Comparison of ENCODE assay signal across 23 cellular contexts in the genomic region with DNA sequence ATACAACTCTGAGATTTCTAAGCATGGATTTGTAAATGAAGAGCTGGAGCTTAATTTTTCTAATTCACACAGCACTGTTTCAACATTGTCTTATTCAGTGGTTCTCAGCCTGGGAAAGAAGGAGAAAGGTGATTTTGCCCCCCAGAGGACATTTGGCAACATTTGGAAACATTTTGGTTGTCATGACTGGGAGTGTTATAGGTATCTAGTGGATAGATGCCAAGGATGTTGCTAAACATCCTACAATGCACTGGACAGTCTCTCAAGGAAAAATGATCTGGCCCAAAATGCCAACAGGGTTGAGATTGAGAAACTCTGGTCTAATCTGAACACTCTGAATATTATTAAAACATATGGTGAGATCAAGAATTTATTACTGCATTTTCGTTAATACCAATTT. TPM values are rescaled to one million over a fixed set of nuclear protein-coding genes. Genes with fewer than 3 reads are reported as not detected.
DNase-seq lines count a peak whose midpoint lies in the region; ATAC-seq and TF ChIP-seq lines count a peak whose summit lies in the region.
"Had no signal": no experiment of that assay in that cellular context is flagged by ENCODE, and none has a peak within 500 bp of the region (broad histone marks: within the 10 kb centered on the region; RNA-seq: fewer than 3 reads in every experiment).

No MANE protein-coding gene starts in this region.

- no peaks in the 10 kb centered on the region for H3K36me3 Mint-ChIP-seq in activated T-helper 1 cell treated with anti-CD3 and anti-CD28 coated beads, Interleukin-12 subunit alpha, Interleukin-12 subunit beta, Interleukin-2, Interleukin-4 antibody, amounts not matched to agents 30 ng/mL and 10 ng/mL and 1 ng/mL, durations not matched to agents 14 hours and 24 hours and 36 hours (ENCODE audit: low read depth)

- H3K27me3 ChIP-seq in stomach smooth muscle (ENCODE audit: control insufficient read depth in 1 of 2, insufficient read depth in 2 of 2, low read length in 2 of 2): no peaks in the 10 kb centered on the region
- H3K27me3 ChIP-seq: BLaER1 had no signal

- H3K9ac ChIP-seq in stomach smooth muscle (ENCODE audit: low read length in 2 of 2): no peak overlapping the region
- H3K9ac ChIP-seq: BLaER1, KMS-11 had no signal

- intact Hi-C loops in activated T-helper 1 cell treated with anti-CD3 and anti-CD28 coated beads, Interleukin-12 subunit alpha, Interleukin-12 subunit beta, Interleukin-2, Interleukin-4 antibody, amounts not matched to agents 30 ng/mL and 10 ng/mL and 1 ng/mL, durations not matched to agents 14 hours and 24 hours and 36 hours (cut with micrococcal nuclease): no loop called here

- H3K9me3 ChIP-seq in HEK293 (ENCODE audit: control insufficient read depth, insufficient read depth, low read depth, low read length) (no peaks in the 10 kb centered on the region), stomach smooth muscle (ENCODE audit: control insufficient read depth in 2 of 2, low read length in 2 of 2) (no peaks in the 10 kb centered on the region)
- H3K9me3 ChIP-seq: prostate gland, spleen had no signal

- H3K27ac Mint-ChIP-seq in activated T-helper 1 cell treated with anti-CD3 and anti-CD28 coated beads, Interleukin-12 subunit alpha, Interleukin-12 subunit beta, Interleukin-2, Interleukin-4 antibody, amounts not matched to agents 30 ng/mL and 10 ng/mL and 1 ng/mL, durations not matched to agents 14 hours and 24 hours and 36 hours: no peak overlapping the region

- no peaks in the 10 kb centered on the region for H3K9me3 Mint-ChIP-seq in activated T-helper 1 cell treated with anti-CD3 and anti-CD28 coated beads, Interleukin-12 subunit alpha, Interleukin-12 subunit beta, Interleukin-2, Interleukin-4 antibody, amounts not matched to agents 30 ng/mL and 10 ng/mL and 1 ng/mL, durations not matched to agents 14 hours and 24 hours and 36 hours

- peaks cover 41% of the 10 kb centered on the region for H3K27me3 Mint-ChIP-seq in activated T-helper 1 cell treated with anti-CD3 and anti-CD28 coated beads, Interleukin-12 subunit alpha, Interleukin-12 subunit beta, Interleukin-2, Interleukin-4 antibody, amounts not matched to agents 30 ng/mL and 10 ng/mL and 1 ng/mL, durations not matched to agents 14 hours and 24 hours and 36 hours (ENCODE audit: insufficient read depth)

- ATAC-seq in HG02763 (IDR thresholded peaks at IDR 0.05; ENCODE audit: unreplicated experiment): no peak
- ATAC-seq: GM12878 had no signal

- H3K4me1 ChIP-seq in HEK293 (ENCODE audit: control insufficient read depth, insufficient read depth, low read length) (no peaks in the 10 kb centered on the region), stomach smooth muscle (ENCODE audit: control insufficient read depth, insufficient read depth, low read length) (peaks cover 11% of the 10 kb centered on the region)
- H3K4me1 ChIP-seq: BLaER1, prostate gland had no signal

- DNase-seq in RPMI7951 (ENCODE audit: low read depth): peak; percentile 44
- peak; percentile 83 for DNase-seq in fibroblast of mammary gland (ENCODE audit: low read depth)
- no peak for DNase-seq in activated T-cell treated with anti-CD3 and anti-CD28 coated beads for 4 hours
- no peak for DNase-seq in activated T-helper 1 cell treated with anti-CD3 and anti-CD28 coated beads, Interleukin-12 subunit alpha, Interleukin-12 subunit beta, Interleukin-2, Interleukin-4 antibody, amounts not matched to agents 30 ng/mL and 10 ng/mL and 1 ng/mL, durations not matched to agents 14 hours and 24 hours and 36 hours (ENCODE audit: low spot score)
- no peak for DNase-seq in GF-D8 (lab: John Stamatoyannopoulos, UW)
- DNase-seq: activated CD4-positive, alpha-beta T cell treated with anti-CD3 and anti-CD28 coated beads for 48 hours; activated CD8-positive, alpha-beta memory T cell treated with anti-CD3 and anti-CD28 coated beads, Interleukin-2, amount 50 U/mL, for 4 hours; activated naive CD4-positive, alpha-beta T cell; HCEC 1CT; islet precursor cell; NCI-H1092 treated with DMSO at 0.1 percent for 48 hours; NCI-H2107; NCI-H526 treated with DMSO at 0.1 percent for 48 hours; spleen; stimulated activated CD8-positive, alpha-beta memory T cell treated with anti-CD3 and anti-CD28 coated beads, Interleukin-4, amount 100 ng/mL, for 48 hours had no signal

- peaks cover 8% of the 10 kb centered on the region for H3K4me1 Mint-ChIP-seq in activated T-helper 1 cell treated with anti-CD3 and anti-CD28 coated beads, Interleukin-12 subunit alpha, Interleukin-12 subunit beta, Interleukin-2, Interleukin-4 antibody, amounts not matched to agents 30 ng/mL and 10 ng/mL and 1 ng/mL, durations not matched to agents 14 hours and 24 hours and 36 hours (ENCODE audit: low read depth)

- no peak overlapping the region for H3K4me3 ChIP-seq in HEK293 (ENCODE audit: low read depth, low read length)
- H3K4me3 ChIP-seq in fibroblast of mammary gland (ENCODE audit: control insufficient read depth, low read depth, low read length): no peak overlapping the region
- no peak overlapping the region for H3K4me3 ChIP-seq in stomach smooth muscle (ENCODE audit: low read length in 2 of 2)
- H3K4me3 ChIP-seq: BLaER1, GM12878, prostate gland, spleen had no signal

- CTCF ChIA-PET in HEK293 (lab: Yijun Ruan, JAX): no interaction called here

- peak; percentile 17; the same call in 1 of the 2 replicates for TF ChIP-seq CTCF in HEK293 (tag by site-specific recombination; IDR thresholded peaks at IDR 0.05)
- TF ChIP-seq CTCF in fibroblast of mammary gland (conservative IDR thresholded peaks at IDR 0.05; ENCODE audit: control insufficient read depth, insufficient read depth, low read depth, low read length): no peak

- no peaks in the 10 kb centered on the region for H3K36me3 ChIP-seq in HEK293 (ENCODE audit: control insufficient read depth in 2 of 2, insufficient read depth in 1 of 2, low read length in 2 of 2)
- no peaks in the 10 kb centered on the region for H3K36me3 ChIP-seq in stomach smooth muscle (ENCODE audit: control insufficient read depth in 2 of 2, insufficient read depth in 2 of 2, low read length in 2 of 2)
- H3K36me3 ChIP-seq: BLaER1, prostate gland, spleen had no signal

- POLR2A ChIA-PET in HEK293 (lab: Yijun Ruan, JAX): no interaction called here

- H3K4me3 Mint-ChIP-seq in activated T-helper 1 cell treated with anti-CD3 and anti-CD28 coated beads, Interleukin-12 subunit alpha, Interleukin-12 subunit beta, Interleukin-2, Interleukin-4 antibody, amounts not matched to agents 30 ng/mL and 10 ng/mL and 1 ng/mL, durations not matched to agents 14 hours and 24 hours and 36 hours: no peak overlapping the region

- H3K27ac ChIP-seq in HEK293 (ENCODE audit: extremely low read depth, low read depth, low read length) (no peak overlapping the region), stomach smooth muscle (ENCODE audit: low read length) (peak overlapping the region; percentile 32)
- H3K27ac ChIP-seq: BLaER1, KMS-11, prostate gland, spleen had no signal

TF ChIP-seq in HEK293, 187 proteins besides CTCF, POLR2A, EP300 and RAD21:
- TF ChIP-seq ZNF548 (tag by site-specific recombination; IDR thresholded peaks at IDR 0.05) (no peak), RBAK (tag by site-specific recombination; IDR thresholded peaks at IDR 0.05) (no peak), ZNF654 (tag by site-specific recombination; IDR thresholded peaks at IDR 0.05; ENCODE audit: low read depth) (peak; percentile 2; the same call in 1 of the 2 replicates)

RNA-seq across cellular contexts. Expression of gene CAV2, which starts 3.8 kb away (rescaled TPM):
- total RNA-seq in RPMI7951 (2014; rRNA removed; shearing (Covaris generic)): 74.9 and 109 TPM in 2 replicates
- total RNA-seq in activated T-helper 1 cell treated with anti-CD3 and anti-CD28 coated beads, Interleukin-12 subunit alpha, Interleukin-12 subunit beta, Interleukin-2, Interleukin-4 antibody, amounts not matched to agents 30 ng/mL and 10 ng/mL and 1 ng/mL, durations not matched to agents 14 hours and 24 hours and 36 hours: not detected in 2 replicates
- total RNA-seq: OCI-LY7 had no signal

RNA-seq across cellular contexts. Expression of gene CAV1, which starts 29.1 kb away (rescaled TPM):
- 250 and 313 TPM in 2 replicates for total RNA-seq in RPMI7951 (2014; rRNA removed; shearing (Covaris generic))
- total RNA-seq in activated T-helper 1 cell treated with anti-CD3 and anti-CD28 coated beads, Interleukin-12 subunit alpha, Interleukin-12 subunit beta, Interleukin-2, Interleukin-4 antibody, amounts not matched to agents 30 ng/mL and 10 ng/mL and 1 ng/mL, durations not matched to agents 14 hours and 24 hours and 36 hours: 0.76 and 1.8 TPM in 2 replicates
- total RNA-seq: OCI-LY7 had no signal

Comparison
In these comparisons a context has a peak if more than half of its experiments do, and no peak if none do; other contexts are left out.
1. DNase-seq: peak in RPMI7951 (single experiment) and fibroblast of mammary gland (single experiment); none in activated T-cell treated with anti-CD3 and anti-CD28 coated beads for 4 hours (single experiment), activated T-helper 1 cell treated with anti-CD3 and anti-CD28 coated beads, Interleukin-12 subunit alpha, Interleukin-12 subunit beta, Interleukin-2, Interleukin-4 antibody, amounts not matched to agents 30 ng/mL and 10 ng/mL and 1 ng/mL, durations not matched to agents 14 hours and 24 hours and 36 hours (single experiment) and GF-D8 (single experiment).
2. RNA of gene CAV2, which starts 3.8 kb away (total RNA-seq): 74.9 to 109 TPM in RPMI7951; not detected in activated T-helper 1 cell treated with anti-CD3 and anti-CD28 coated beads, Interleukin-12 subunit alpha, Interleukin-12 subunit beta, Interleukin-2, Interleukin-4 antibody, amounts not matched to agents 30 ng/mL and 10 ng/mL and 1 ng/mL, durations not matched to agents 14 hours and 24 hours and 36 hours; every median in the first group is over 10 times any median in the second.
3. RNA of gene CAV1, which starts 29.1 kb away (total RNA-seq): 250 to 313 TPM in RPMI7951; 0.76 to 1.8 TPM in activated T-helper 1 cell treated with anti-CD3 and anti-CD28 coated beads, Interleukin-12 subunit alpha, Interleukin-12 subunit beta, Interleukin-2, Interleukin-4 antibody, amounts not matched to agents 30 ng/mL and 10 ng/mL and 1 ng/mL, durations not matched to agents 14 hours and 24 hours and 36 hours; every median in the first group is over 10 times any median in the second.